Comparison of ENCODE assay signal across 8 cellular contexts in the genomic region with DNA sequence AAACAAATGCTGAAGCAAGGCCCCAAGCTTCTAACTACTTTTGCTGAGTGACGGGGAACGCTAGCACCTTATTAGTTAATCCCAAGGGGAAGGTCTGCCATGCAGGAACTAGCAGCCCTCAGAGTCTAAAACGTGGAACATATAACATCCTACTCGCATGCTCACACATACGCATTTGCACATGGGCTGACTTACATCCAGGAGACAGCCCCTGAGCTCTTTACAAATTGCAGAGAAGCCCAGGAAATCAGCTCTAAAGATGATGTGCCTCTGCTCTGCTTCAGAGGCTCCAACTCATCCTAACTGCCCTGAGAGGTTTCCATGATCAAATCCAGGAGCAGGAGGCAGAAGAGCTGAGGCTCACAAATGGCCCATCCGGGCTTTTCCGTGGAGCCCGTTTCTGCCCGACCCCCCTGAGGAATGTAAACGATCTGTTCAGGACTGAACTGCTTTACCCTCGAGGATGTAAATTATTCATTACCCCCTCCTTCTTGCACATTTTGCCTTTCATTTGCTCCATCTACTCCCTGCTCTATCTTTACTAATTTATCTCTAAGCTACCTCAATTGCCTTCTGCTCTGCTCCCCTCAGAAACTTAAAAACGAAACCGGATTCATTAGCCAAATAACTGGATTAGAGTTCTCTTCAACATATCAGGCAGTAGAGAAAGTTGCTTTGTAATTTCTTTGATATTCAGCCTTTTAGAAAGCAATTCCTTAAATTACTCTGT.
DNase-seq lines count a peak whose midpoint lies in the region; ATAC-seq and TF ChIP-seq lines count a peak whose summit lies in the region.

No MANE protein-coding gene starts in this region.

- H3F3A ChIP-seq in MM.1S (ENCODE audit: insufficient read depth, low read length), result no peaks in the 10 kb centered on the region

- 0 out of 2 replicates have a peak, but pooled peaks cover 3% of the 10 kb centered on the region for H3K4me1 ChIP-seq in MM.1S (ENCODE audit: low read length)

- no peaks in the 10 kb centered on the region for H3K79me2 ChIP-seq in MM.1S (ENCODE audit: low read length)

- ATAC-seq in GM21447 (IDR thresholded peaks at IDR 0.05; ENCODE audit: unreplicated experiment), result no peak
- no peak for ATAC-seq in GM19324 (IDR thresholded peaks at IDR 0.05; ENCODE audit: low FRiP score, unreplicated experiment)
- ATAC-seq in GM18861 (IDR thresholded peaks at IDR 0.05; ENCODE audit: unreplicated experiment), result no peak

- no peaks in the 10 kb centered on the region for H3K9me3 Mint-ChIP-seq in nephron

- peak overlapping the region; percentile 78 to 81 (median 78) for H3K27ac Mint-ChIP-seq in nephron

- no peaks in the 10 kb centered on the region for H3K9me3 ChIP-seq in MM.1S (replicated peaks; ENCODE audit: insufficient read depth, low read length)

- H3K27ac ChIP-seq in MM.1S (ENCODE audit: low read length) (no peak overlapping the region), coronary artery (peak overlapping the region; percentile 35 to 54)

- H3K36me3 Mint-ChIP-seq in nephron (ENCODE audit: low read depth), result no peaks in the 10 kb centered on the region

- no peaks in the 10 kb centered on the region for H3K9me2 ChIP-seq in MM.1S (replicated peaks; ENCODE audit: insufficient read depth, low read length)

- peaks cover 39% of the 10 kb centered on the region for H3K4me1 Mint-ChIP-seq in nephron

- peak overlapping the region; percentile 41 for H2AFZ ChIP-seq in MM.1S (ENCODE audit: low read length)

- peak overlapping the region; percentile 48 for H3K4me2 ChIP-seq in MM.1S (ENCODE audit: low read depth, low read length)

- no peaks in the 10 kb centered on the region for H4K20me1 ChIP-seq in MM.1S (ENCODE audit: insufficient read depth, low read length)

- DNase-seq in MM.1S, result no peak
- no peak for DNase-seq in coronary artery (ENCODE audit: low spot score)
- no peak for DNase-seq in activated naive CD4-positive, alpha-beta T cell treated with anti-CD3 and anti-CD28 coated beads, Interleukin-2, amount 50 U/mL, for 16 hours

- H3K4me3 ChIP-seq in GM08714 (ENCODE audit: low read length) (0 out of 2 replicates have a peak overlapping the region, but pooled peaks have one; percentile 11), MM.1S (ENCODE audit: low read length) (peak overlapping the region; percentile 52), coronary artery (peak overlapping the region; percentile 70)

- no peaks in the 10 kb centered on the region for H3K27me3 Mint-ChIP-seq in nephron (ENCODE audit: low read depth)

- H3K4me3 Mint-ChIP-seq in nephron, result peak overlapping the region; percentile 58 to 77 (median 70)

- peak overlapping the region; percentile 10; the same call in 1 of the 2 replicates for H3K9ac ChIP-seq in MM.1S (ENCODE audit: low read length)

- no peaks in the 10 kb centered on the region for H3K36me3 ChIP-seq in MM.1S (replicated peaks; ENCODE audit: insufficient read depth, low read length)

- H3K27me3 ChIP-seq in MM.1S (replicated peaks; ENCODE audit: insufficient read depth, low read length), result no peaks in the 10 kb centered on the region

- no peak for TF ChIP-seq CTCF in MM.1S (IDR thresholded peaks at IDR 0.05; ENCODE audit: low read length)
- no peak for TF ChIP-seq CTCF in coronary artery (IDR thresholded peaks at IDR 0.05)
- TF ChIP-seq CTCF in nephron (IDR thresholded peaks at IDR 0.05; ENCODE audit: unreplicated experiment in 3 of 3), result no peak

Comparison
In these comparisons a context has a peak if more than half of its experiments do, and no peak if none do; other contexts are left out.
1. H3K4me3 ChIP-seq: peak in every context shown above with its lines; median percentile 70 in coronary artery; 52 in MM.1S; 11 in GM08714.